In the genomic region with DNA sequence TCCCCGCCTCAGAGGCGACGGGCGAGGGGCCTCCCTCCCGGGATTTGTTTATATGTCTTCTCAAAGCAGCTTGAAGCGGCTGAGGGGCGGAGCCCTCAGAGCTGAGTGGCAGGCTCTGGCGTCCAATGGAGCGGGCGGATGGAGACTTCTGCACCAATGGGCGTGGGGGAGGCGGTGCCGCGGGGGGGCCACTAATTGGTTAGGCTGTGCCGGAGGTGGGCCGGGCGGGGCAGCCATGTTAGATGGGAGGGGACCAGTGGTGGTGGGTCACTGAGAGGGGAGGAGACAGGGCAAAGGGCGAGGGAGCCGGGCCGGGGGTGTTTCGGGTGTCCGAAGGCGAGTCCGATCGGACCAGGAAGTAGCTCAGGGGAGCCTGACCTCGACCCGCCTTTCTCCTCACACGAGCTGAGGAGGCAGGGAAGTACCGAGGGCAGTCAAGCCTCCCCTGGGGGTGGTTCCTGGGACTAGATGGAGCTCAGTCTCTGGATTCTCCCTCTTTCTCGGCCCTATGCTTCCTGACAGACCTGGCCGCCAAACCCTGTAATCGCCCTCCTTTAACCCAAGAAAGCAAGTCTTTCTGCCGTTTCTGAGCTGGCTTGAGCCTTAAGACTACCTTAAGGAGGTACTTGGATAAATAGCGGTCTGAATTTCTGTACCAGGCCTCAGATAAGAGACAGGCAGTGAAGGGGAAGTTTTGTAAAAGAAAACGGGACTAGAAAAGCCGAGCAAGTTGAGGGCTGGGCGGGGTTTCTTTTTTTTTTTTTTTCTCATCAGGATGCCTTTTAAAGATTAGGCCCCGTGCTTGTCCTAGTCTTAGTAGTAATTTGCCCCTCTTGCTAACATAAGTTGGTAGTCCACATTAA, we compare ENCODE assay signal across 1 cellular context.
TF ChIP-seq lines count a peak whose summit lies in the region.

No MANE protein-coding gene starts in this region.

TF ChIP-seq in HEK293, 187 proteins besides CTCF, POLR2A, EP300 and RAD21 (continued from another document and continues in another):
- TF ChIP-seq, protein P1, sequence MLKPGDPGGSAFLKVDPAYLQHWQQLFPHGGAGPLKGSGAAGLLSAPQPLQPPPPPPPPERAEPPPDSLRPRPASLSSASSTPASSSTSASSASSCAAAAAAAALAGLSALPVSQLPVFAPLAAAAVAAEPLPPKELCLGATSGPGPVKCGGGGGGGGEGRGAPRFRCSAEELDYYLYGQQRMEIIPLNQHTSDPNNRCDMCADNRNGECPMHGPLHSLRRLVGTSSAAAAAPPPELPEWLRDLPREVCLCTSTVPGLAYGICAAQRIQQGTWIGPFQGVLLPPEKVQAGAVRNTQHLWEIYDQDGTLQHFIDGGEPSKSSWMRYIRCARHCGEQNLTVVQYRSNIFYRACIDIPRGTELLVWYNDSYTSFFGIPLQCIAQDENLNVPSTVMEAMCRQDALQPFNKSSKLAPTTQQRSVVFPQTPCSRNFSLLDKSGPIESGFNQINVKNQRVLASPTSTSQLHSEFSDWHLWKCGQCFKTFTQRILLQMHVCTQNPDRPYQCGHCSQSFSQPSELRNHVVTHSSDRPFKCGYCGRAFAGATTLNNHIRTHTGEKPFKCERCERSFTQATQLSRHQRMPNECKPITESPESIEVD (tag by site-specific recombination; IDR thresholded peaks at IDR 0.05), result no peak
- TF ChIP-seq, protein P2, sequence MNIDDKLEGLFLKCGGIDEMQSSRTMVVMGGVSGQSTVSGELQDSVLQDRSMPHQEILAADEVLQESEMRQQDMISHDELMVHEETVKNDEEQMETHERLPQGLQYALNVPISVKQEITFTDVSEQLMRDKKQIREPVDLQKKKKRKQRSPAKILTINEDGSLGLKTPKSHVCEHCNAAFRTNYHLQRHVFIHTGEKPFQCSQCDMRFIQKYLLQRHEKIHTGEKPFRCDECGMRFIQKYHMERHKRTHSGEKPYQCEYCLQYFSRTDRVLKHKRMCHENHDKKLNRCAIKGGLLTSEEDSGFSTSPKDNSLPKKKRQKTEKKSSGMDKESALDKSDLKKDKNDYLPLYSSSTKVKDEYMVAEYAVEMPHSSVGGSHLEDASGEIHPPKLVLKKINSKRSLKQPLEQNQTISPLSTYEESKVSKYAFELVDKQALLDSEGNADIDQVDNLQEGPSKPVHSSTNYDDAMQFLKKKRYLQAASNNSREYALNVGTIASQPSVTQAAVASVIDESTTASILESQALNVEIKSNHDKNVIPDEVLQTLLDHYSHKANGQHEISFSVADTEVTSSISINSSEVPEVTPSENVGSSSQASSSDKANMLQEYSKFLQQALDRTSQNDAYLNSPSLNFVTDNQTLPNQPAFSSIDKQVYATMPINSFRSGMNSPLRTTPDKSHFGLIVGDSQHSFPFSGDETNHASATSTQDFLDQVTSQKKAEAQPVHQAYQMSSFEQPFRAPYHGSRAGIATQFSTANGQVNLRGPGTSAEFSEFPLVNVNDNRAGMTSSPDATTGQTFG (tag by site-specific recombination; IDR thresholded peaks at IDR 0.05; ENCODE audit: borderline replicate concordance), result no peak
- TF ChIP-seq REPIN1 (tag by site-specific recombination; IDR thresholded peaks at IDR 0.05; ENCODE audit: low read depth) (no peak), ZNF114 (tag by site-specific recombination; IDR thresholded peaks at IDR 0.05) (no peak), TCF7L2 (IDR thresholded peaks at IDR 0.05; ENCODE audit: borderline replicate concordance, low read depth, low read length) (no peak), ZNF366 (tag by site-specific recombination; conservative IDR thresholded peaks at IDR 0.05) (peak; percentile 66), ZNF24 (tag by site-specific recombination; IDR thresholded peaks at IDR 0.05) (no peak; the same call in 1 of the 2 replicates), KLF8 (tag by site-specific recombination; IDR thresholded peaks at IDR 0.05) (peak; percentile 99), ZNF549 (tag by site-specific recombination; IDR thresholded peaks at IDR 0.05) (no peak), GLI4 (tag by site-specific recombination; IDR thresholded peaks at IDR 0.05) (no peak), ZNF510 (tag by site-specific recombination; IDR thresholded peaks at IDR 0.05; ENCODE audit: insufficient replicate concordance) (no peak), MEIS1 (CRISPR knock-in tag; IDR thresholded peaks at IDR 0.05; ENCODE audit: borderline replicate concordance) (no peak), YY1 (tag by site-specific recombination; IDR thresholded peaks at IDR 0.05) (peak; percentile 88), ZNF391 (tag by site-specific recombination; IDR thresholded peaks at IDR 0.05; ENCODE audit: borderline replicate concordance, low read depth) (peak; percentile 53; the same call in 1 of the 2 replicates), ZNF600 (tag by site-specific recombination; IDR thresholded peaks at IDR 0.05) (no peak), SALL2 (tag by site-specific recombination; IDR thresholded peaks at IDR 0.05; ENCODE audit: borderline replicate concordance) (no peak), ZFP69B (tag by site-specific recombination; IDR thresholded peaks at IDR 0.05) (peak; percentile 21; the same call in 1 of the 2 replicates), ZNF792 (tag by site-specific recombination; IDR thresholded peaks at IDR 0.05) (no peak), SETDB1 (IDR thresholded peaks at IDR 0.05; ENCODE audit: insufficient read length, low read length) (no peak), ZNF76 (tag by site-specific recombination; IDR thresholded peaks at IDR 0.05; ENCODE audit: borderline replicate concordance, low read depth) (peak; percentile 77; the same call in 1 of the 2 replicates), ZNF112 (tag by site-specific recombination; IDR thresholded peaks at IDR 0.05) (no peak), ZSCAN16 (tag by site-specific recombination; IDR thresholded peaks at IDR 0.05) (no peak), ZSCAN23 (tag by site-specific recombination; IDR thresholded peaks at IDR 0.05) (no peak; the same call in 1 of the 2 replicates), ZNF211 (tag by site-specific recombination; IDR thresholded peaks at IDR 0.05; ENCODE audit: low read depth) (no peak), ZNF175 (tag by site-specific recombination; IDR thresholded peaks at IDR 0.05) (no peak), ZNF670 (tag by site-specific recombination; IDR thresholded peaks at IDR 0.05; ENCODE audit: low read depth) (no peak), GLIS1 (tag by site-specific recombination; IDR thresholded peaks at IDR 0.05) (peak; percentile 86), ZNF174 (tag by site-specific recombination; IDR thresholded peaks at IDR 0.05) (no peak), KLF7 (tag by site-specific recombination; IDR thresholded peaks at IDR 0.05; ENCODE audit: borderline replicate concordance) (peak; percentile 84), HOXC10 (CRISPR knock-in tag; IDR thresholded peaks at IDR 0.05) (no peak), ZNF214 (tag by site-specific recombination; IDR thresholded peaks at IDR 0.05; ENCODE audit: borderline replicate concordance) (no peak), ZNF404 (tag by site-specific recombination; IDR thresholded peaks at IDR 0.05) (no peak), ZNF701 (tag by site-specific recombination; IDR thresholded peaks at IDR 0.05) (no peak), ZNF155 (tag by site-specific recombination; IDR thresholded peaks at IDR 0.05) (no peak), ZNF184 (tag by site-specific recombination; IDR thresholded peaks at IDR 0.05) (no peak), ZBTB17 (tag by site-specific recombination; IDR thresholded peaks at IDR 0.05) (peak; percentile 90), ZNF121 (tag by site-specific recombination; IDR thresholded peaks at IDR 0.05) (no peak), ZNF221 (tag by site-specific recombination; IDR thresholded peaks at IDR 0.05; ENCODE audit: borderline replicate concordance) (no peak), ZNF571 (tag by site-specific recombination; IDR thresholded peaks at IDR 0.05) (no peak), ZNF138 (tag by site-specific recombination; IDR thresholded peaks at IDR 0.05; ENCODE audit: borderline replicate concordance) (no peak), GFI1B (tag by site-specific recombination; IDR thresholded peaks at IDR 0.05) (no peak), ZBTB7A (tag by site-specific recombination; IDR thresholded peaks at IDR 0.05; ENCODE audit: low read depth) (peak; percentile 99), ZXDB (tag by site-specific recombination; IDR thresholded peaks at IDR 0.05) (peak; percentile 80), KLF1 (tag by site-specific recombination; IDR thresholded peaks at IDR 0.05) (peak; percentile 82), ZNF248 (tag by site-specific recombination; IDR thresholded peaks at IDR 0.05) (no peak), ZNF19 (tag by site-specific recombination; IDR thresholded peaks at IDR 0.05; ENCODE audit: low read depth) (no peak), ZNF560 (tag by site-specific recombination; IDR thresholded peaks at IDR 0.05; ENCODE audit: borderline replicate concordance) (no peak), EGR2 (tag by site-specific recombination; IDR thresholded peaks at IDR 0.05; ENCODE audit: low read depth) (peak; percentile 39; the same call in 1 of the 2 replicates), GLIS2 (tag by site-specific recombination; IDR thresholded peaks at IDR 0.05) (peak; percentile 100), ZNF274 (IDR thresholded peaks at IDR 0.05; ENCODE audit: low read length) (no peak), ZNF274 (tag by site-specific recombination; IDR thresholded peaks at IDR 0.05; ENCODE audit: borderline replicate concordance) (no peak), ZNF10 (tag by site-specific recombination; IDR thresholded peaks at IDR 0.05) (no peak)
- TF ChIP-seq, protein P3, sequence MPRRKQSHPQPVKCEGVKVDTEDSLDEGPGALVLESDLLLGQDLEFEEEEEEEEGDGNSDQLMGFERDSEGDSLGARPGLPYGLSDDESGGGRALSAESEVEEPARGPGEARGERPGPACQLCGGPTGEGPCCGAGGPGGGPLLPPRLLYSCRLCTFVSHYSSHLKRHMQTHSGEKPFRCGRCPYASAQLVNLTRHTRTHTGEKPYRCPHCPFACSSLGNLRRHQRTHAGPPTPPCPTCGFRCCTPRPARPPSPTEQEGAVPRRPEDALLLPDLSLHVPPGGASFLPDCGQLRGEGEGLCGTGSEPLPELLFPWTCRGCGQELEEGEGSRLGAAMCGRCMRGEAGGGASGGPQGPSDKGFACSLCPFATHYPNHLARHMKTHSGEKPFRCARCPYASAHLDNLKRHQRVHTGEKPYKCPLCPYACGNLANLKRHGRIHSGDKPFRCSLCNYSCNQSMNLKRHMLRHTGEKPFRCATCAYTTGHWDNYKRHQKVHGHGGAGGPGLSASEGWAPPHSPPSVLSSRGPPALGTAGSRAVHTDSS (tag by site-specific recombination; IDR thresholded peaks at IDR 0.05), result no peak
- TF ChIP-seq, protein P4, sequence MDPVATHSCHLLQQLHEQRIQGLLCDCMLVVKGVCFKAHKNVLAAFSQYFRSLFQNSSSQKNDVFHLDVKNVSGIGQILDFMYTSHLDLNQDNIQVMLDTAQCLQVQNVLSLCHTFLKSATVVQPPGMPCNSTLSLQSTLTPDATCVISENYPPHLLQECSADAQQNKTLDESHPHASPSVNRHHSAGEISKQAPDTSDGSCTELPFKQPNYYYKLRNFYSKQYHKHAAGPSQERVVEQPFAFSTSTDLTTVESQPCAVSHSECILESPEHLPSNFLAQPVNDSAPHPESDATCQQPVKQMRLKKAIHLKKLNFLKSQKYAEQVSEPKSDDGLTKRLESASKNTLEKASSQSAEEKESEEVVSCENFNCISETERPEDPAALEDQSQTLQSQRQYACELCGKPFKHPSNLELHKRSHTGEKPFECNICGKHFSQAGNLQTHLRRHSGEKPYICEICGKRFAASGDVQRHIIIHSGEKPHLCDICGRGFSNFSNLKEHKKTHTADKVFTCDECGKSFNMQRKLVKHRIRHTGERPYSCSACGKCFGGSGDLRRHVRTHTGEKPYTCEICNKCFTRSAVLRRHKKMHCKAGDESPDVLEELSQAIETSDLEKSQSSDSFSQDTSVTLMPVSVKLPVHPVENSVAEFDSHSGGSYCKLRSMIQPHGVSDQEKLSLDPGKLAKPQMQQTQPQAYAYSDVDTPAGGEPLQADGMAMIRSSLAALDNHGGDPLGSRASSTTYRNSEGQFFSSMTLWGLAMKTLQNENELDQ (tag by site-specific recombination; IDR thresholded peaks at IDR 0.05; ENCODE audit: low read depth), result no peak
- TF ChIP-seq, protein P5, sequence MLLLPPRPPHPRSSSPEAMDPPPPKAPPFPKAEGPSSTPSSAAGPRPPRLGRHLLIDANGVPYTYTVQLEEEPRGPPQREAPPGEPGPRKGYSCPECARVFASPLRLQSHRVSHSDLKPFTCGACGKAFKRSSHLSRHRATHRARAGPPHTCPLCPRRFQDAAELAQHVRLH (tag by site-specific recombination; IDR thresholded peaks at IDR 0.05), result no peak
- TF ChIP-seq, protein P6, sequence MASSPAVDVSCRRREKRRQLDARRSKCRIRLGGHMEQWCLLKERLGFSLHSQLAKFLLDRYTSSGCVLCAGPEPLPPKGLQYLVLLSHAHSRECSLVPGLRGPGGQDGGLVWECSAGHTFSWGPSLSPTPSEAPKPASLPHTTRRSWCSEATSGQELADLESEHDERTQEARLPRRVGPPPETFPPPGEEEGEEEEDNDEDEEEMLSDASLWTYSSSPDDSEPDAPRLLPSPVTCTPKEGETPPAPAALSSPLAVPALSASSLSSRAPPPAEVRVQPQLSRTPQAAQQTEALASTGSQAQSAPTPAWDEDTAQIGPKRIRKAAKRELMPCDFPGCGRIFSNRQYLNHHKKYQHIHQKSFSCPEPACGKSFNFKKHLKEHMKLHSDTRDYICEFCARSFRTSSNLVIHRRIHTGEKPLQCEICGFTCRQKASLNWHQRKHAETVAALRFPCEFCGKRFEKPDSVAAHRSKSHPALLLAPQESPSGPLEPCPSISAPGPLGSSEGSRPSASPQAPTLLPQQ (tag by site-specific recombination; IDR thresholded peaks at IDR 0.05), result peak; percentile 72
